In genomic region chr7:8213381-8213780, GRCh38 we compare ENCODE assay signal across 23 cellular contexts. TPM values are rescaled to one million over a fixed set of nuclear protein-coding genes. Genes with fewer than 3 reads are reported as not detected.
DNase-seq lines count a peak whose midpoint lies in the region; TF ChIP-seq lines count a peak whose summit lies in the region.
"Had no signal": no experiment of that assay in that cellular context is flagged by ENCODE, and none has a peak within 500 bp of the region (broad histone marks: within the 10 kb centered on the region; RNA-seq: fewer than 3 reads in every experiment).

No MANE protein-coding gene starts in this region.

- DNase-seq in DMS79 treated with DMSO at 0.1 percent for 48 hours (lab: John Stamatoyannopoulos, UW) (peak; percentile 64), adipocyte (ENCODE audit: low read depth) (no peak), mesothelial cell of epicardium (ENCODE audit: low spot score in 2 of 2, unreplicated experiment in 2 of 2) (no peak), stomach (no peak), RWPE1 (ENCODE audit: low spot score) (no peak), GF-D8 (lab: John Stamatoyannopoulos, UW) (no peak), COR-L47 (lab: John Stamatoyannopoulos, UW) (no peak)
- no peak for DNase-seq in activated CD4-positive, alpha-beta T cell treated with anti-CD3 and anti-CD28 coated beads, Interleukin-2, amount 50 U/mL, for 1 hour
- DNase-seq: CD8-positive, alpha-beta memory T cell; DMS53; H9; HFFc6; MG63; NCI-H1694 treated with DMSO at 0.1 percent for 48 hours; NCI-H526 treated with DMSO at 0.1 percent for 48 hours had no signal

- intact Hi-C loops in stomach (cut with DNase I; ENCODE audit: low total_unique reads): no loop called here

- CTCF ChIA-PET in RWPE1 (lab: Yijun Ruan, JAX): no interaction called here

- H3K36me3 ChIP-seq in adipocyte (ENCODE audit: control insufficient read depth, insufficient read depth, low read length, severe bottlenecking) (no peaks in the 10 kb centered on the region), stomach (peaks cover 0 to 15% (median 5%) of the 10 kb centered on the region in 4 donors)
- H3K36me3 ChIP-seq: MG63, SJSA1 had no signal

- TF ChIP-seq POLR2A in stomach (IDR thresholded peaks at IDR 0.05): no peak

- H3K27ac ChIP-seq in stomach (peak overlapping the region in 3 of 5 donors; percentile 1 to 80 (median 14)), RWPE1 (no peak overlapping the region)
- H3K27ac ChIP-seq: C4-2B, GM23248, HL-60, SJSA1 had no signal

- POLR2A ChIA-PET in RWPE1 (lab: Yijun Ruan, JAX; ENCODE audit: low non-redundant PET): no interaction called here

- peak overlapping the region; percentile 32 for H3K4me3 ChIP-seq in adipocyte (ENCODE audit: low read length)
- no peak overlapping the region for H3K4me3 ChIP-seq in stomach
- H3K4me3 ChIP-seq: GM12878, GM23248, K562, MG63, SJSA1 had no signal

- H3K9me3 ChIP-seq in adipocyte (ENCODE audit: control insufficient read depth, low read length): no peaks in the 10 kb centered on the region
- no peaks in the 10 kb centered on the region for H3K9me3 ChIP-seq in stomach
- H3K9me3 ChIP-seq: MG63, SJSA1 had no signal

- peak overlapping the region; percentile 68 for H3K9ac ChIP-seq in adipocyte (ENCODE audit: low read length)
- H3K9ac ChIP-seq: GM23248 had no signal

- H3K4me1 ChIP-seq in adipocyte (ENCODE audit: control insufficient read depth, insufficient read depth, low read length): peaks cover 60% of the 10 kb centered on the region
- H3K4me1 ChIP-seq in stomach: peaks cover 0 to 60% (median 8%) of the 10 kb centered on the region in 4 donors
- H3K4me1 ChIP-seq: SJSA1 had no signal

- 91 to 97% (median 95%) methylated on average over 2 of the region's 2 CpGs for WGBS in stomach, 5 donors

- H3K4me3 Mint-ChIP-seq in mesothelial cell of epicardium: no peak overlapping the region
- H3K4me3 Mint-ChIP-seq: CD8-positive, alpha-beta memory T cell; H9; HFFc6 had no signal

- TF ChIP-seq EP300 in stomach (IDR thresholded peaks at IDR 0.05): no peak

- peak overlapping the region; percentile 88 for H3K27ac Mint-ChIP-seq in mesothelial cell of epicardium
- H3K27ac Mint-ChIP-seq: HFFc6 had no signal

- H3K27me3 Mint-ChIP-seq in mesothelial cell of epicardium (ENCODE audit: low read depth): no peaks in the 10 kb centered on the region
- H3K27me3 Mint-ChIP-seq: CD8-positive, alpha-beta memory T cell had no signal

- H3K9me3 Mint-ChIP-seq in mesothelial cell of epicardium: no peaks in the 10 kb centered on the region
- H3K9me3 Mint-ChIP-seq: CD8-positive, alpha-beta memory T cell; H9; HFFc6 had no signal

- H3K4me1 Mint-ChIP-seq in mesothelial cell of epicardium: peaks cover 46% of the 10 kb centered on the region

- H3K27me3 ChIP-seq in adipocyte (replicated peaks; ENCODE audit: control insufficient read depth, insufficient read depth, low read length) (no peaks in the 10 kb centered on the region), stomach (no peaks in the 10 kb centered on the region)
- H3K27me3 ChIP-seq: MG63 had no signal

- H3K36me3 Mint-ChIP-seq in mesothelial cell of epicardium: no peaks in the 10 kb centered on the region
- H3K36me3 Mint-ChIP-seq: CD8-positive, alpha-beta memory T cell had no signal

- no peak for TF ChIP-seq CTCF in mesothelial cell of epicardium (IDR thresholded peaks at IDR 0.05; ENCODE audit: unreplicated experiment)
- TF ChIP-seq CTCF in stomach (IDR thresholded peaks at IDR 0.05): no peak
- TF ChIP-seq CTCF in RWPE1 (conservative IDR thresholded peaks at IDR 0.05; ENCODE audit: low read depth): no peak

RNA-seq across cellular contexts. Expression of gene ICA1, which starts 48.6 kb away (rescaled TPM):
- total RNA-seq in mesothelial cell of epicardium (6.8 to 8.3 TPM (median 8.2 TPM) in 3 replicates), stomach (100 to 1,000 TPM in 3 of 5 donors, 10 to 100 TPM in 2; 59.1 to 458 (median 118) TPM)
- polyA plus RNA-seq in stomach: 10 to 100 TPM; 19.1 to 45.1 (median 22.5) TPM
- total RNA-seq: GM23248, HFFc6, LHCN-M2, SJSA1 had no signal
- polyA plus RNA-seq: GM23248, HepG2 had no signal
